ENCODE assay signal across 25 cellular contexts in the genomic region with DNA sequence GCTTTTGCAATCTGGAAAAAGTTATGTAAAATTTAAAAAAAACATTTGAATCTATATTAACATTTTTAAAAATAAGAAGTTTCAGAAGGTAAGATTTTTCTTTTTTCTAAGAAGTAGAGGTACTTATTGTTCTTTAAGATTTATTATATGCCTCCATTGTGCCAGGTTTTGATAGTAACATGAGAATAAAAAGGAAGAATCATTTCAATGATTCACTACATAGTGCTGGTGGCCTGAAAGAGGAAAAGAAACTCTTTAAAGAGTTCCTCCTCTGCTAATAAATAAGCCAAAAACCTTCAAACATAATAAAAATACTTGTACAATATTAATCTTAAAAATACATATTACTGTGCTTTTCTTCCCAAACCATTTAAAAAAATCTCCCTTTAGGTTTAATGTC.
DNase-seq lines count a peak whose midpoint lies in the region; ATAC-seq, FAIRE-seq and TF ChIP-seq lines count a peak whose summit lies in the region.
"Had no signal": no experiment of that assay in that cellular context is flagged by ENCODE, and none has a peak within 500 bp of the region (broad histone marks: within the 10 kb centered on the region; RNA-seq: fewer than 3 reads in every experiment).

No MANE protein-coding gene starts in this region.

- H3K36me3 Mint-ChIP-seq in activated B cell treated with CpG ODN at 0.5 μM for 24 hours (ENCODE audit: low read depth): peaks cover 27% of the 10 kb centered on the region
- H3K36me3 Mint-ChIP-seq in natural killer cell treated with Interleukin-12 subunit alpha and Interleukin-12 subunit beta and Interleukin-15 and Interleukin-18, amount 100 ng/mL, for 72 hours: peaks cover 14% of the 10 kb centered on the region

- peak; percentile 68 for FAIRE-seq in GM18507 (lab: Jason Lieb, UNC)
- FAIRE-seq: astrocyte had no signal

- intact Hi-C loops in activated B cell treated with CpG ODN at 0.5 μM for 24 hours (cut with micrococcal nuclease): loop anchor here (1.0 kb wide), 2 partner anchors 9 to 24 kb away; no protein-coding TSS in a partner anchor

- no peak for TF ChIP-seq CTCF in activated B cell treated with CpG ODN at 0.5 μM for 24 hours (IDR thresholded peaks at IDR 0.05)
- TF ChIP-seq CTCF in foreskin fibroblast (IDR thresholded peaks at IDR 0.05; ENCODE audit: low read depth, low read length): no peak

- no peak overlapping the region for H3K4me3 ChIP-seq in foreskin fibroblast (ENCODE audit: low read depth in 1 of 2, low read length in 2 of 2)
- H3K4me3 ChIP-seq: stomach, tibial nerve had no signal

- ATAC-seq in activated B cell treated with CpG ODN at 0.5 μM for 24 hours (ENCODE audit: low read depth): peak; percentile 32
- no peak for ATAC-seq in natural killer cell treated with Interleukin-12 subunit alpha and Interleukin-12 subunit beta and Interleukin-15 and Interleukin-18, amount 100 ng/mL, for 72 hours
- ATAC-seq: HCT116 had no signal

- no peaks in the 10 kb centered on the region for H3K9me3 Mint-ChIP-seq in activated B cell treated with CpG ODN at 0.5 μM for 24 hours
- H3K9me3 Mint-ChIP-seq in natural killer cell treated with Interleukin-12 subunit alpha and Interleukin-12 subunit beta and Interleukin-15 and Interleukin-18, amount 100 ng/mL, for 72 hours: no peaks in the 10 kb centered on the region

- peak overlapping the region; percentile 24 for H3K27ac Mint-ChIP-seq in activated B cell treated with CpG ODN at 0.5 μM for 24 hours
- peak overlapping the region; percentile 92 for H3K27ac Mint-ChIP-seq in natural killer cell treated with Interleukin-12 subunit alpha and Interleukin-12 subunit beta and Interleukin-15 and Interleukin-18, amount 100 ng/mL, for 72 hours

- CTCF ChIA-PET in activated B cell treated with CpG ODN at 0.5 μM for 24 hours (lab: Charles Lee): interaction anchor here (1.1 to 1.6 kb wide), 4 partner anchors 14 to 128 kb away, joined by 3 to 8 read pairs (median 5); no protein-coding TSS in a partner anchor

- no peaks in the 10 kb centered on the region for H3K27me3 Mint-ChIP-seq in activated B cell treated with CpG ODN at 0.5 μM for 24 hours
- H3K27me3 Mint-ChIP-seq in natural killer cell treated with Interleukin-12 subunit alpha and Interleukin-12 subunit beta and Interleukin-15 and Interleukin-18, amount 100 ng/mL, for 72 hours: no peaks in the 10 kb centered on the region
- H3K27me3 Mint-ChIP-seq: activated naive CD8-positive, alpha-beta T cell had no signal

- no peak overlapping the region for H3K4me3 Mint-ChIP-seq in activated B cell treated with CpG ODN at 0.5 μM for 24 hours
- H3K4me3 Mint-ChIP-seq in natural killer cell treated with Interleukin-12 subunit alpha and Interleukin-12 subunit beta and Interleukin-15 and Interleukin-18, amount 100 ng/mL, for 72 hours: no peak overlapping the region

- peaks cover 83% of the 10 kb centered on the region for H3K4me1 Mint-ChIP-seq in activated B cell treated with CpG ODN at 0.5 μM for 24 hours
- H3K4me1 Mint-ChIP-seq in natural killer cell treated with Interleukin-12 subunit alpha and Interleukin-12 subunit beta and Interleukin-15 and Interleukin-18, amount 100 ng/mL, for 72 hours (ENCODE audit: low read depth in 2 of 2): peaks cover 68 to 73% of the 10 kb centered on the region in 2 donors

- DNase-seq in NOMO-1 treated with DMSO at 0.1 percent for 48 hours (lab: John Stamatoyannopoulos, UW; ENCODE audit: unreplicated experiment): peak; percentile 46
- no peak for DNase-seq in NOMO-1 treated with dmso at 0.1 percent for 144 hours (lab: John Stamatoyannopoulos, UW; ENCODE audit: unreplicated experiment)
- DNase-seq in GM18507 (ENCODE audit: extremely low spot score, insufficient read length, low read depth): no peak
- DNase-seq in activated B cell treated with CpG ODN at 0.5 μM for 24 hours: no peak
- DNase-seq in natural killer cell treated with Interleukin-12 subunit alpha and Interleukin-12 subunit beta and Interleukin-15 and Interleukin-18, amount 100 ng/mL, for 72 hours (ENCODE audit: low spot score): no peak
- no peak for DNase-seq in foreskin fibroblast
- DNase-seq in Kasumi-1 (lab: John Stamatoyannopoulos, UW): no peak
- DNase-seq in C1 segment of cervical spinal cord (lab: John Stamatoyannopoulos, UW): no peak
- DNase-seq: activated CD4-positive, alpha-beta T cell treated with anti-CD3 and anti-CD28 coated beads for 4 hours; activated CD8-positive, alpha-beta memory T cell treated with anti-CD3 and anti-CD28 coated beads, Interleukin-2, amount 50 U/mL, for 4 hours; AML-193; caudate nucleus; dermis blood vessel endothelial cell; glutamatergic neuron; NCI-H1105 treated with DMSO at 0.1 percent for 48 hours; NCI-H2081 treated with DMSO at 0.1 percent for 48 hours; NCI-H345; NCI-H82; SHP77; stimulated activated CD8-positive, alpha-beta memory T cell treated with anti-CD3 and anti-CD28 coated beads, Interleukin-4, amount 100 ng/mL, for 48 hours; stomach had no signal

- POLR2A ChIA-PET in activated B cell treated with CpG ODN at 0.5 μM for 24 hours (lab: Charles Lee): interaction anchor here (1.6 to 2.5 kb wide), 2 partner anchors 9 to 10 kb away, joined by 10 to 22 read pairs; no protein-coding TSS in a partner anchor
